ENCODE assay signal across 9 cellular contexts in the genomic region with DNA sequence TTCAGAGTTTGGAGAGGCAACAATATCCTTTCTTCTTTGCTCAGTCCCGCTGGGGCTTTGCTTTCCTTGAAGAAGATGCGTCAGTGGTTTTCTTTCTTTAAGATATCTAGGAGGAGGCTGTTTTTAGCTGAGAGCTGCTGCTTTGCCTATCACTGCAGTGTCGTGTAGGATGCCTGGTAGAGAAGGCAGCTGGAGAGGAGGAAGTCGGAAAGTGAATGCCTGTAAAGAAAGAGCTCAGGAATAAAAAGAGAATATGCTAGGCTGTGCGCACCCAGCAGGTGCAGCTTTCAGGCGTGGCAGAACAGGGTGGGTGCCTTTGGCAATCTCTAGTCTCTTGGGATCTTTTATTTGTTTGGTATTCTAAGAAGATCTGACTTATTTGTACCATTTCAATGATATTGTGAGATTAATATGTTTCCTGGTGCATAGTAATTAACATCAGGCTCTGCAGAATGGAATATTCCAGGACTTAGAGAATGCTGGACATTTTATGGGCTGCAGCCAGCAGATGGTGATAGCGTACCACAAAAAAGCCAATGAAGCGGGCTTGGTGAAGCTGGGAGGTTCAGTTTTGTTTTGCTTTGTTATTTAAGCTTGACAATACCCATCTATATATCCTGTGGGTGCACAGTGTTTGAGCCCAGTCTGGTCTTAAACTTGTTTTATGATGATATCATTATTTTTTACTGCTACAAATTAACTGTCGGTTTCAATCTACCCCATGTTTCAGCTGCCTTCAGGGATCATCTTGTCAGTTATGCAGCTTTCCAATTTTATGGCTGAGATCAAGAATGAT. TPM values are rescaled to one million over a fixed set of nuclear protein-coding genes. Genes with fewer than 3 reads are reported as not detected.
DNase-seq lines count a peak whose midpoint lies in the region; ATAC-seq lines count a peak whose summit lies in the region.
"Had no signal": no experiment of that assay in that cellular context is flagged by ENCODE, and none has a peak within 500 bp of the region (broad histone marks: within the 10 kb centered on the region; RNA-seq: fewer than 3 reads in every experiment).

No MANE protein-coding gene starts in this region.

- H2AFZ ChIP-seq in neuron (ENCODE audit: low read depth, low read length): peak overlapping the region; percentile 83

- H3K9me3 ChIP-seq in neuron (ENCODE audit: low read length) (no peaks in the 10 kb centered on the region), aorta (ENCODE audit: control insufficient read depth, low read length) (peaks cover 1% of the 10 kb centered on the region)

- ATAC-seq in GM19035 (IDR thresholded peaks at IDR 0.05; ENCODE audit: unreplicated experiment) (peak; percentile 84), HG03280 (IDR thresholded peaks at IDR 0.05; ENCODE audit: unreplicated experiment) (peak; percentile 71), aorta (ENCODE audit: low FRiP score) (peak; percentile 89)

- WGBS in aorta, 2 donors: 43 to 45% methylated on average over 9 of the region's 9 CpGs

- H3K27me3 ChIP-seq in neuron (ENCODE audit: insufficient read depth, low read length) (no peaks in the 10 kb centered on the region), aorta (ENCODE audit: control insufficient read depth in 1 of 2, insufficient read depth in 2 of 2, low read length in 1 of 2) (no peaks in the 10 kb centered on the region)

- no peak overlapping the region for H3K4me3 ChIP-seq in neuron (ENCODE audit: low read length)
- H3K4me3 ChIP-seq in aorta (ENCODE audit: low read length in 2 of 2): no peak overlapping the region

- no peak overlapping the region for H3K27ac ChIP-seq in aorta (ENCODE audit: low read depth in 1 of 2, low read length in 2 of 2)

- peak; percentile 63 for DNase-seq in COLO668 (lab: John Stamatoyannopoulos, UW; ENCODE audit: unreplicated experiment)
- peak; percentile 69 to 83 for DNase-seq in NCI-H446 (lab: John Stamatoyannopoulos, UW)
- peak; percentile 18 for DNase-seq in activated CD8-positive, alpha-beta memory T cell treated with anti-CD3 and anti-CD28 coated beads, Interleukin-2, amount 50 U/mL, for 4 hours
- peak; percentile 54 for DNase-seq in fibroblast of the conjunctiva (ENCODE audit: low read depth)
- peak in 1 of 2 donors; percentile 49 for DNase-seq in aorta

- H3K36me3 ChIP-seq in neuron (ENCODE audit: insufficient read depth, low read length): no peaks in the 10 kb centered on the region
- H3K36me3 ChIP-seq in aorta (ENCODE audit: control insufficient read depth in 1 of 2, insufficient read depth in 2 of 2, low read length in 1 of 2): no peaks in the 10 kb centered on the region

- H3K4me1 ChIP-seq in neuron (ENCODE audit: insufficient read depth, low read length) (peaks cover 6% of the 10 kb centered on the region), aorta (ENCODE audit: control insufficient read depth in 1 of 2, insufficient read depth in 2 of 2, low read length in 2 of 2) (no peaks in the 10 kb centered on the region)

- intact Hi-C loops in aorta (cut with DNase I): loop anchor here (1.0 to 10.0 kb wide), 4 partner anchors 257 to 473 kb away; no protein-coding TSS in a partner anchor

RNA-seq across cellular contexts. Expression of gene CAVIN2, which starts 34.9 kb away (rescaled TPM):
- 10 to 100 TPM; 23.2 to 37.8 TPM for total RNA-seq in aorta
- 1 to 10 TPM; 3.0 to 5.9 TPM for polyA plus RNA-seq in aorta
- total RNA-seq: T-helper 2 cell treated with Interferon-gamma antibody and Interleukin-4, amounts not matched to agents 100 ng/mL and 5 ng/mL, for 36 hours had no signal
